Comparison of ENCODE assay signal across 10 cellular contexts in genomic region chr14:105482486-105483110, GRCh38. TPM values are rescaled to one million over a fixed set of nuclear protein-coding genes. Genes with fewer than 3 reads are reported as not detected.
DNase-seq lines count a peak whose midpoint lies in the region; ATAC-seq and TF ChIP-seq lines count a peak whose summit lies in the region.
"Had no signal": no experiment of that assay in that cellular context is flagged by ENCODE, and none has a peak within 500 bp of the region (broad histone marks: within the 10 kb centered on the region; RNA-seq: fewer than 3 reads in every experiment).

No MANE protein-coding gene starts in this region.

- peaks cover 18% of the 10 kb centered on the region for H3K36me3 ChIP-seq in left ventricle myocardium inferior
- H3K36me3 ChIP-seq in naive thymus-derived CD4-positive, alpha-beta T cell (ENCODE audit: control insufficient read depth in 2 of 3, insufficient read depth in 3 of 3, low read length in 3 of 3) = no peaks in the 10 kb centered on the region
- no peaks in the 10 kb centered on the region for H3K36me3 ChIP-seq in vagina

- H3K4me1 ChIP-seq in left ventricle myocardium inferior = peaks cover 99% of the 10 kb centered on the region
- peaks cover 48 to 72% of the 10 kb centered on the region in 2 donors for H3K4me1 ChIP-seq in naive thymus-derived CD4-positive, alpha-beta T cell (ENCODE audit: control insufficient read depth in 2 of 2, insufficient read depth in 2 of 2, low read length in 2 of 2)
- H3K4me1 ChIP-seq in vagina = peaks cover 92% of the 10 kb centered on the region

- peak overlapping the region; percentile 91 to 100 (median 99) for H3K27ac Mint-ChIP-seq in naive thymus-derived CD4-positive, alpha-beta T cell

- TF ChIP-seq POLR2A in vagina (IDR thresholded peaks at IDR 0.05) = no peak

- peaks cover 0 to 2% (median 0%) of the 10 kb centered on the region in 5 donors for H3K36me3 Mint-ChIP-seq in naive thymus-derived CD4-positive, alpha-beta T cell

- POLR2A ChIA-PET in naive thymus-derived CD4-positive, alpha-beta T cell (lab: Charles Lee) = interaction anchor here (0.9 to 3.1 kb wide), 3 partner anchors 8 to 417 kb away, joined by 3 to 80 read pairs (median 4); partner anchors contain the start of genes BRF1, GPR132 and TEDC1

- H3K9me3 ChIP-seq in left ventricle myocardium inferior (replicated peaks) = no peaks in the 10 kb centered on the region
- H3K9me3 ChIP-seq in naive thymus-derived CD4-positive, alpha-beta T cell (ENCODE audit: control insufficient read depth in 2 of 3, low read length in 3 of 3) = no peaks in the 10 kb centered on the region
- no peaks in the 10 kb centered on the region for H3K9me3 ChIP-seq in vagina

- DNase-seq in left ventricle myocardium inferior (no peak), Right ventricle myocardium superior (no peak), vagina (ENCODE audit: extremely low spot score in 2 of 2) (no peak), NCI-H526 treated with DMSO at 0.1 percent for 48 hours (lab: John Stamatoyannopoulos, UW) (no peak)
- no peak for DNase-seq in naive thymus-derived CD4-positive, alpha-beta T cell

- intact Hi-C loops in left ventricle myocardium inferior (cut with micrococcal nuclease) = no loop called here
- intact Hi-C loops in Right ventricle myocardium superior (cut with DNase I) = no loop called here
- intact Hi-C loops in naive thymus-derived CD4-positive, alpha-beta T cell (cut with micrococcal nuclease) = no loop called here
- intact Hi-C loops in vagina (cut with DNase I) = loop anchor here (5.0 kb wide), 1 partner anchor 395 kb away; no protein-coding TSS in a partner anchor

- H3K27ac ChIP-seq in left ventricle myocardium inferior (replicated peaks) = peak overlapping the region; percentile 100
- peak overlapping the region; percentile 75 for H3K27ac ChIP-seq in cingulate gyrus (ENCODE audit: low read depth, low read length)
- peak overlapping the region; percentile 100 for H3K27ac ChIP-seq in naive thymus-derived CD4-positive, alpha-beta T cell (ENCODE audit: low read depth, low read length)
- H3K27ac ChIP-seq in vagina = peak overlapping the region; percentile 97

- peaks cover 0 to 6% (median 0%) of the 10 kb centered on the region in 11 donors for H3K9me3 Mint-ChIP-seq in naive thymus-derived CD4-positive, alpha-beta T cell

- ATAC-seq in Right ventricle myocardium superior (ENCODE audit: poor library complexity) (no peak), HG02642 (IDR thresholded peaks at IDR 0.05; ENCODE audit: poor library complexity, unreplicated experiment) (no peak), HG02870 (IDR thresholded peaks at IDR 0.05; ENCODE audit: unreplicated experiment) (no peak)
- no peak for ATAC-seq in naive thymus-derived CD4-positive, alpha-beta T cell

- H3K27me3 ChIP-seq in left ventricle myocardium inferior (ENCODE audit: low read depth) = no peaks in the 10 kb centered on the region
- no peaks in the 10 kb centered on the region for H3K27me3 ChIP-seq in naive thymus-derived CD4-positive, alpha-beta T cell (ENCODE audit: control insufficient read depth in 2 of 2, insufficient read depth in 2 of 2, low read length in 2 of 2)
- H3K27me3 ChIP-seq in vagina = no peaks in the 10 kb centered on the region

- H3K4me3 ChIP-seq in left ventricle myocardium inferior (peak overlapping the region; percentile 60), vagina (peak overlapping the region; percentile 38 to 45)
- H3K4me3 ChIP-seq in naive thymus-derived CD4-positive, alpha-beta T cell (ENCODE audit: low read length) = peak overlapping the region; percentile 32

- CTCF ChIA-PET in naive thymus-derived CD4-positive, alpha-beta T cell (lab: Charles Lee) = interaction anchor here (3.1 to 4.6 kb wide), 2 partner anchors 8 to 112 kb away, joined by 20 to 94 read pairs; partner anchors contain the start of gene TEDC1

- H3K27me3 Mint-ChIP-seq in naive thymus-derived CD4-positive, alpha-beta T cell = peaks cover 0 to 22% (median 0%) of the 10 kb centered on the region in 5 donors

- H3K4me3 Mint-ChIP-seq in naive thymus-derived CD4-positive, alpha-beta T cell = peak overlapping the region; percentile 71 to 92 (median 85)

- TF ChIP-seq CTCF in left ventricle myocardium inferior (IDR thresholded peaks at IDR 0.05; ENCODE audit: borderline replicate concordance) = no peak
- TF ChIP-seq CTCF in vagina (IDR thresholded peaks at IDR 0.05) = no peak

- H3K4me1 Mint-ChIP-seq in naive thymus-derived CD4-positive, alpha-beta T cell = peaks cover 25 to 60% (median 41%) of the 10 kb centered on the region in 7 donors

RNA-seq across cellular contexts. Expression of gene CRIP1, which starts 4.1 kb away (rescaled TPM):
- 65.9 TPM for total RNA-seq in left ventricle myocardium inferior
- 71.8 TPM for total RNA-seq in Right ventricle myocardium superior
- total RNA-seq in naive thymus-derived CD4-positive, alpha-beta T cell = 100 to 1,000 TPM in 4 of 5 experiments, 10 to 100 TPM in 1; 94.4 to 517 (median 192) TPM
- 100 to 1,000 TPM; 463 to 787 TPM for polyA plus RNA-seq in naive thymus-derived CD4-positive, alpha-beta T cell
- 7.6 TPM for total RNA-seq in vagina
- total RNA-seq: bronchial epithelial cell, SK-MEL-5 had no signal

RNA-seq across cellular contexts. Expression of gene CRIP2, which starts 8.0 kb away (rescaled TPM):
- total RNA-seq in left ventricle myocardium inferior (1,068 TPM), Right ventricle myocardium superior (1,011 TPM), vagina (126 TPM)
- 10 to 100 TPM in 2 of 5 experiments, 1 to 10 TPM in 2, under 1 TPM in 1; 0.65 to 55.4 (median 6.6) TPM for total RNA-seq in naive thymus-derived CD4-positive, alpha-beta T cell
- polyA plus RNA-seq in naive thymus-derived CD4-positive, alpha-beta T cell = 100 to 1,000 TPM in 1 of 2 donors, 10 to 100 TPM in 1; 69.1 to 180 TPM

RNA-seq across cellular contexts. Expression of gene TEDC1, which starts 8.4 kb away (rescaled TPM):
- 4.0 TPM for total RNA-seq in left ventricle myocardium inferior
- total RNA-seq in Right ventricle myocardium superior = 6.2 TPM
- total RNA-seq in naive thymus-derived CD4-positive, alpha-beta T cell = 100 to 1,000 TPM in 1 of 5 experiments, 10 to 100 TPM in 4; 19.7 to 294 (median 31.3) TPM
- 10 to 100 TPM; 10.4 to 14.9 TPM for polyA plus RNA-seq in naive thymus-derived CD4-positive, alpha-beta T cell
- 5.9 TPM for total RNA-seq in vagina

RNA-seq across cellular contexts. Expression of gene TMEM121, which starts 43.8 kb away (rescaled TPM):
- total RNA-seq in left ventricle myocardium inferior (2.1 TPM), Right ventricle myocardium superior (3.1 TPM), vagina (9.3 TPM)
- 1 to 10 TPM in 4 of 5 experiments, under 1 TPM in 1; 0.83 to 5.7 (median 3.7) TPM for total RNA-seq in naive thymus-derived CD4-positive, alpha-beta T cell
- polyA plus RNA-seq in naive thymus-derived CD4-positive, alpha-beta T cell = 1 to 10 TPM; 2.5 to 4.0 TPM
